ENCODE assay signal across 8 cellular contexts in the genomic region with DNA sequence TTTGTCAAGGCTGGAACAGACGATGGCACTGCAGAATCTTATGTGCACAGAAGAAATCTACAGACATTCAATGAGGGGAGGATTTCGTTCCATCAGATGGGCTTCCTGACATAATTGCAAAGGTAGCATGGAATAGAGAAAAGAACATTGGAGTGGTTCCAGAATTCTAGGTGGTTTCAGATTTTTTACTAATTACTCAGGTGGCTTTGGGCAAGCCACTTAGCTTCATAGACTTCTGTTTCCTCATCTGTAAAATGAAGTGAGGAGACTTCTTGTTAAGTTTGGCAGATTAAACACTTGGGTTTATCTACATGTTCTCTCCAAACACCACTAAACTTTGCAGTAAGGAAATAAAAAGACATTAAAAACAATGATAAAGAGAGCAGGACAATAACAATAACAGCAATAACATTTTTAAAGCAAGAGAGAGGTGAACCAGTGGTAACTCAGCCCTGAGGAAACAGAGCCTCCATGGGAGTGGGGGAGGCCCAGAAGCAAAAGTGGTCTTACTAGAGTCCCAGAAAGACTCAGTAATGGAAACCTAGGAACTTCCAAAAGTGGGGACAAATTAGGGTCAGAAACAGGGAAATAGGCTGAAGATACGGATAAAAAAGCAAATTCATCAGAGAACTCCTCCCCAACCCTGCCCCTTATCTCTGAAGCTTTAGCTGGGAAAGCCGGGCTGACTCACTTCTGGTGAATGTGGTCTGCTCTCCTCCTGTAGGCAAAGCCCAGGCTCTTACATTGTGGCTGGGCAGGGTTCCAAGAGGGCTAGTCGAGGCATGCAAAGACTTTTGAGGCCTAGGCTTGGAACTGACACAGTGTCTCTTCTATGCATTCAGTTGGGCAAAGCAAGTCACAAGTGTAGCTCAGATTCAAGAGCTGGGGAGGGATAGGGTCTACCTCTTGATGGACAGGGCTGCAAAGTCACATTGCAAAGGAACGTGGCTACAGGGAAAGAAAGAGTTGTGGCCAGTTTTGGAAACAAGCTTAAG. TPM values are rescaled to one million over a fixed set of nuclear protein-coding genes. Genes with fewer than 3 reads are reported as not detected.
A peak's percentile ranks its signal among the peaks of the same experiment; 100 is the strongest.
DNase-seq lines count a peak whose midpoint lies in the region; ATAC-seq and TF ChIP-seq lines count a peak whose summit lies in the region.

No MANE protein-coding gene starts in this region.

- no peak for TF ChIP-seq CTCF in PC-3 (conservative IDR thresholded peaks at IDR 0.05; ENCODE audit: low read depth, low read length)
- no peak for TF ChIP-seq CTCF in tibial nerve (IDR thresholded peaks at IDR 0.05)

- peaks cover 30% of the 10 kb centered on the region for H3K4me1 Mint-ChIP-seq in activated naive CD8-positive, alpha-beta T cell treated with anti-CD3 and anti-CD28 coated beads for 36 hours
- H3K4me1 Mint-ChIP-seq in stimulated activated naive CD8-positive, alpha-beta T cell treated with anti-CD3 and anti-CD28 coated beads, Interleukin-15, Interleukin-2, amounts not matched to agents 100 ng/mL and 50 ng/mL, for 24 hours (ENCODE audit: low read depth): peaks cover 25% of the 10 kb centered on the region

- peak overlapping the region; percentile 63 for H3K27ac ChIP-seq in PC-3 (ENCODE audit: low read length)
- peak overlapping the region in 1 of 4 donors; percentile 53 for H3K27ac ChIP-seq in tibial nerve

- H3K36me3 Mint-ChIP-seq in activated naive CD8-positive, alpha-beta T cell treated with anti-CD3 and anti-CD28 coated beads for 36 hours: no peaks in the 10 kb centered on the region
- no peaks in the 10 kb centered on the region for H3K36me3 Mint-ChIP-seq in stimulated activated naive CD8-positive, alpha-beta T cell treated with anti-CD3 and anti-CD28 coated beads, Interleukin-15, Interleukin-2, amounts not matched to agents 100 ng/mL and 50 ng/mL, for 24 hours (ENCODE audit: low read depth)

- intact Hi-C loops in PC-3 (cut with micrococcal nuclease): loop anchor here (1.0 kb wide), 1 partner anchor 58 kb away; no protein-coding TSS in a partner anchor

- H3K27me3 ChIP-seq in PC-3 (ENCODE audit: low read length) (no peaks in the 10 kb centered on the region), tibial nerve (no peaks in the 10 kb centered on the region)

- H4K20me1 ChIP-seq in PC-3 (ENCODE audit: low read length): no peaks in the 10 kb centered on the region

- peak; percentile 58 for ATAC-seq in GM18498 (IDR thresholded peaks at IDR 0.05; ENCODE audit: unreplicated experiment)
- ATAC-seq in HG02981 (IDR thresholded peaks at IDR 0.05; ENCODE audit: unreplicated experiment): peak; percentile 32
- peak; percentile 84 for ATAC-seq in PC-3
- peak; percentile 11 for ATAC-seq in left lobe of liver
- ATAC-seq in GM19455 (IDR thresholded peaks at IDR 0.05; ENCODE audit: unreplicated experiment): no peak

- H3K36me3 ChIP-seq in PC-3 (ENCODE audit: low read depth, low read length): no peaks in the 10 kb centered on the region
- H3K36me3 ChIP-seq in tibial nerve: no peaks in the 10 kb centered on the region

- peak overlapping the region; percentile 49 for H3K4me2 ChIP-seq in PC-3 (ENCODE audit: low read length)

- no peaks in the 10 kb centered on the region for H3F3A ChIP-seq in PC-3 (ENCODE audit: low read length, unreplicated experiment)

- H3K4me3 Mint-ChIP-seq in activated naive CD8-positive, alpha-beta T cell treated with anti-CD3 and anti-CD28 coated beads for 36 hours: peak overlapping the region; percentile 8
- H3K4me3 Mint-ChIP-seq in stimulated activated naive CD8-positive, alpha-beta T cell treated with anti-CD3 and anti-CD28 coated beads, Interleukin-15, Interleukin-2, amounts not matched to agents 100 ng/mL and 50 ng/mL, for 24 hours: peak overlapping the region; percentile 7

- peak; percentile 86 for DNase-seq in PC-3
- DNase-seq in activated naive CD8-positive, alpha-beta T cell treated with anti-CD3 and anti-CD28 coated beads for 36 hours: peak; percentile 51
- no peak for DNase-seq in left lobe of liver (ENCODE audit: low spot score)
- no peak for DNase-seq in tibial nerve (ENCODE audit: low spot score in 2 of 2)

- H3K4me3 ChIP-seq in PC-3 (ENCODE audit: low read length): no peak overlapping the region
- H3K4me3 ChIP-seq in tibial nerve: no peak overlapping the region

- 47% methylated on average over 6 of the region's 6 CpGs for WGBS in tibial nerve, 2 donors

- peak overlapping the region; percentile 34; the same call in 1 of the 2 replicates for H3K9ac ChIP-seq in PC-3 (ENCODE audit: low read length)

- no TSS peak for BruUV-seq in PC-3 (replicated peaks; lab: Mats Ljungman, UMichigan)

- H3K4me1 ChIP-seq in PC-3 (ENCODE audit: insufficient read depth, low read length): peaks cover 38% of the 10 kb centered on the region
- H3K4me1 ChIP-seq in tibial nerve: peaks cover 0 to 16% (median 2%) of the 10 kb centered on the region in 4 donors

- TF ChIP-seq POLR2A in tibial nerve (IDR thresholded peaks at IDR 0.05): no peak

- CTCF ChIA-PET in PC-3 (lab: Charles Lee): no interaction called here

- peaks cover 14% of the 10 kb centered on the region for H3K27me3 Mint-ChIP-seq in activated naive CD8-positive, alpha-beta T cell treated with anti-CD3 and anti-CD28 coated beads for 36 hours
- peaks cover 15% of the 10 kb centered on the region for H3K27me3 Mint-ChIP-seq in stimulated activated naive CD8-positive, alpha-beta T cell treated with anti-CD3 and anti-CD28 coated beads, Interleukin-15, Interleukin-2, amounts not matched to agents 100 ng/mL and 50 ng/mL, for 24 hours

- H3K9me2 ChIP-seq in PC-3 (replicated peaks; ENCODE audit: low read length): no peaks in the 10 kb centered on the region

- H3K9me3 ChIP-seq in PC-3 (ENCODE audit: low read length) (no peaks in the 10 kb centered on the region), tibial nerve (no peaks in the 10 kb centered on the region)

- no peak for TF ChIP-seq EP300 in tibial nerve (IDR thresholded peaks at IDR 0.05)

- no peak overlapping the region for H2AFZ ChIP-seq in PC-3 (ENCODE audit: low read length)

- no peaks in the 10 kb centered on the region for H3K79me2 ChIP-seq in PC-3 (ENCODE audit: low read length)

- no peaks in the 10 kb centered on the region for H3K9me3 Mint-ChIP-seq in activated naive CD8-positive, alpha-beta T cell treated with anti-CD3 and anti-CD28 coated beads for 36 hours
- H3K9me3 Mint-ChIP-seq in stimulated activated naive CD8-positive, alpha-beta T cell treated with anti-CD3 and anti-CD28 coated beads, Interleukin-15, Interleukin-2, amounts not matched to agents 100 ng/mL and 50 ng/mL, for 24 hours: no peaks in the 10 kb centered on the region

- peak overlapping the region; percentile 11 for H3K27ac Mint-ChIP-seq in activated naive CD8-positive, alpha-beta T cell treated with anti-CD3 and anti-CD28 coated beads for 36 hours
- no peak overlapping the region for H3K27ac Mint-ChIP-seq in stimulated activated naive CD8-positive, alpha-beta T cell treated with anti-CD3 and anti-CD28 coated beads, Interleukin-15, Interleukin-2, amounts not matched to agents 100 ng/mL and 50 ng/mL, for 24 hours

- POLR2A ChIA-PET in PC-3 (lab: Charles Lee; ENCODE audit: unreplicated experiment): interaction anchor here (1.1 kb wide), 1 partner anchor 59 kb away, joined by 3 read pairs; no protein-coding TSS in a partner anchor

RNA-seq across cellular contexts. Expression of gene ACTBL2, which starts 11.8 kb away (rescaled TPM):
- total RNA-seq in PC-3 (2014; rRNA removed) (0.11 and 0.12 TPM in 2 replicates), left lobe of liver (not detected), tibial nerve (not detected)
- not detected for total RNA-seq in activated naive CD8-positive, alpha-beta T cell treated with anti-CD3 and anti-CD28 coated beads for 36 hours

Comparison
In these comparisons a context has a peak if more than half of its experiments do, and no peak if none do; other contexts are left out.
1. DNase-seq: peak in PC-3 (single experiment) and activated naive CD8-positive, alpha-beta T cell treated with anti-CD3 and anti-CD28 coated beads for 36 hours (single experiment); none in left lobe of liver (single experiment) and tibial nerve (0 of 2).